In the genomic region with DNA sequence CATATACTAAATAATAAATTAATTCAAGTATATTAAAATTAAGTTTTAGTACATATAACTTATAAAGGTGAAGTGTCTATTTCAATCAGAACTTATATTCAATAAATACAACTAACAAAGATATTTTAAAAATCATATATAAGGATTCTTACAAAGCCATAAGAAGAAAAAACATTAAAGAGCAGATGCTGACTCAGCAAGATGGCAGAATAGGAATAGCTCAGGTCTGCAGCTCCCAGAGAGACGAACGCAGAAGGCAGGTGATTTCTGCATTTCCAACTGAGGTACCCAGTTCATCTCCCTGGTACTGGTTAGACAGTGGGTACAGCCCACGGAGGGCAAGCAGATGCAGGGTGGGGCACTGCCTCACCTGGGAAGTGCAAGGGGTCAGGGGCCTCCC, we compare ENCODE assay signal across 20 cellular contexts.
A peak's percentile ranks its signal among the peaks of the same experiment; 100 is the strongest.
DNase-seq lines count a peak whose midpoint lies in the region; ATAC-seq, FAIRE-seq and TF ChIP-seq lines count a peak whose summit lies in the region.
"Had no signal": no experiment of that assay in that cellular context is flagged by ENCODE, and none has a peak within 500 bp of the region (broad histone marks: within the 10 kb centered on the region; RNA-seq: fewer than 3 reads in every experiment).

No MANE protein-coding gene starts in this region.

- no peak overlapping the region for H2AK9ac ChIP-seq in IMR-90 (replicated peaks; ENCODE audit: low read depth, low read length, poor library complexity)

- H3K9me3 ChIP-seq in A549, result no peaks in the 10 kb centered on the region
- no peaks in the 10 kb centered on the region for H3K9me3 ChIP-seq in IMR-90 (ENCODE audit: control insufficient read depth, insufficient read depth, low read length)
- no peaks in the 10 kb centered on the region for H3K9me3 ChIP-seq in pancreas
- H3K9me3 ChIP-seq: Caco-2 had no signal

- no peak overlapping the region for H3K18ac ChIP-seq in IMR-90 (ENCODE audit: low read depth, low read length)

- H3K4me1 ChIP-seq in A549, result no peaks in the 10 kb centered on the region
- no peaks in the 10 kb centered on the region for H3K4me1 ChIP-seq in IMR-90 (ENCODE audit: control insufficient read depth, insufficient read depth, low read length)
- H3K4me1 ChIP-seq in pancreas, result no peaks in the 10 kb centered on the region
- H3K4me1 ChIP-seq: Caco-2 had no signal

- ATAC-seq in A549 (no peak), IMR-90 (ENCODE audit: low read depth) (no peak), pancreas (no peak), GM18870 (IDR thresholded peaks at IDR 0.05; ENCODE audit: unreplicated experiment) (no peak)
- ATAC-seq: HCT116 had no signal

- in situ Hi-C loops in IMR-90 (cut with MboI; ENCODE audit: low sequenced_read_pairs), result no loop called here

- H3K14ac ChIP-seq in IMR-90 (replicated peaks; ENCODE audit: low read depth, low read length), result no peak overlapping the region

- H4K5ac ChIP-seq in IMR-90 (ENCODE audit: low read depth, low read length), result no peak overlapping the region

- no peak overlapping the region for H2BK120ac ChIP-seq in IMR-90 (ENCODE audit: low read depth, low read length)

- no peak overlapping the region for H3K23ac ChIP-seq in IMR-90 (ENCODE audit: low read depth, low read length)

- no peak overlapping the region for H2AFZ ChIP-seq in IMR-90 (replicated peaks; ENCODE audit: low read length, poor library complexity)
- H2AFZ ChIP-seq: GM23248 had no signal

- no peak overlapping the region for H2BK20ac ChIP-seq in IMR-90 (ENCODE audit: low read depth, low read length)

- H3K27ac ChIP-seq in A549, result no peak overlapping the region
- H3K27ac ChIP-seq in IMR-90 (ENCODE audit: insufficient read depth, low read length), result no peak overlapping the region
- H3K27ac ChIP-seq in pancreas, result no peak overlapping the region
- H3K27ac ChIP-seq: C4-2B, GM23248, HL-60 had no signal

- H3K36me3 ChIP-seq in IMR-90 (ENCODE audit: control insufficient read depth, insufficient read depth, low read length) (no peaks in the 10 kb centered on the region), pancreas (no peaks in the 10 kb centered on the region)

- 24% methylated on average over 3 of the region's 3 CpGs for WGBS in A549 (ENCODE audit: missing lambda C conversion rate)
- no CpG with 5 or more reads among the region's 3 CpGs for WGBS in IMR-90 (ENCODE audit: extremely low coverage in 2 of 2, insufficient read length in 1 of 2), 2 experiments
- WGBS in pancreas, 2 donors, result 62 to 66% methylated on average over 3 of the region's 3 CpGs

- CTCF ChIA-PET in A549 (lab: Yijun Ruan, JAX) (no interaction called here), IMR-90 (lab: Yijun Ruan, JAX) (no interaction called here)

- H3K4me2 ChIP-seq in A549, result no peak overlapping the region
- H3K4me2 ChIP-seq in IMR-90 (ENCODE audit: low read depth, low read length), result no peak overlapping the region

- TF ChIP-seq POLR2A in A549 (IDR thresholded peaks at IDR 0.05; ENCODE audit: low read length), result no peak
- no peak for TF ChIP-seq POLR2A in IMR-90 (IDR thresholded peaks at IDR 0.05; ENCODE audit: low read depth, low read length)

- DNase-seq in A549 (ENCODE audit: low read depth in 1 of 2, low spot score in 1 of 2) (no peak), IMR-90 (no peak), pancreas (no peak), NOMO-1 treated with dmso at 0.1 percent for 144 hours (lab: John Stamatoyannopoulos, UW; ENCODE audit: unreplicated experiment) (no peak), NCI-H2081 (lab: John Stamatoyannopoulos, UW) (no peak)
- DNase-seq: AML-193; Caco-2; CD4-positive, alpha-beta T cell; GF-D8; GM23248; H7; HFFc6; KG1 had no signal

- no peaks in the 10 kb centered on the region for H3K9me1 ChIP-seq in IMR-90 (ENCODE audit: insufficient read depth, low read length)

- dilution Hi-C loops in IMR-90 (cut with HindIII; ENCODE audit: low sequenced_read_pairs, unreplicated experiment), result no loop called here

- H4K91ac ChIP-seq in IMR-90 (ENCODE audit: insufficient read depth, low read depth, low read length), result no peak overlapping the region

- H3K79me1 ChIP-seq in IMR-90 (ENCODE audit: low read depth in 1 of 2, low read length in 2 of 2), result no peaks in the 10 kb centered on the region

- TF ChIP-seq CTCF in A549 (IDR thresholded peaks at IDR 0.05) (no peak), IMR-90 (conservative IDR thresholded peaks at IDR 0.05; ENCODE audit: low read depth, low read length) (no peak), pancreas (IDR thresholded peaks at IDR 0.05) (no peak)

- no peak overlapping the region for H2BK5ac ChIP-seq in IMR-90 (ENCODE audit: low read depth, low read length, poor library complexity, severe bottlenecking)

- H3K9ac ChIP-seq in IMR-90 (ENCODE audit: low read depth, low read length), result no peak overlapping the region
- H3K9ac ChIP-seq: GM23248 had no signal

- no peak overlapping the region for H3K4me3 ChIP-seq in A549
- no peak overlapping the region for H3K4me3 ChIP-seq in IMR-90 (ENCODE audit: insufficient read depth, low read depth, low read length)
- no peak overlapping the region for H3K4me3 ChIP-seq in pancreas
- H3K4me3 ChIP-seq: GM23248 had no signal

- no peaks in the 10 kb centered on the region for H4K20me1 ChIP-seq in IMR-90 (ENCODE audit: insufficient read depth, low read length)

- H4K8ac ChIP-seq in IMR-90 (ENCODE audit: low read depth in 2 of 2, low read length in 2 of 2), result no peak overlapping the region

- no peak overlapping the region for H3K56ac ChIP-seq in IMR-90 (ENCODE audit: extremely low read depth, insufficient read depth, low read length)

- POLR2A ChIA-PET in A549 (lab: Yijun Ruan, JAX), result no interaction called here
- POLR2A ChIA-PET in IMR-90 (lab: Charles Lee; ENCODE audit: unreplicated experiment), result no interaction called here

- FAIRE-seq in A549 (lab: Jason Lieb, UNC) (no peak), colon (lab: Jason Lieb, UNC) (peak; percentile 21), pancreas (lab: Jason Lieb, UNC) (peak; percentile 69)
- FAIRE-seq: D721Med, GM19239 had no signal

- BruUV-seq in IMR-90 (replicated peaks; lab: Mats Ljungman, UMichigan), result no TSS peak

- TF ChIP-seq EP300 in A549 (IDR thresholded peaks at IDR 0.05), result no peak

- H3K4ac ChIP-seq in IMR-90 (ENCODE audit: low read depth, low read length), result no peak overlapping the region

- H3K27me3 ChIP-seq in IMR-90 (ENCODE audit: control insufficient read depth, insufficient read depth, low read length), result no peaks in the 10 kb centered on the region
- H3K27me3 ChIP-seq in pancreas, result no peaks in the 10 kb centered on the region

- no peak overlapping the region for H2AK5ac ChIP-seq in IMR-90 (ENCODE audit: low read depth, low read length)

- TF ChIP-seq RAD21 in A549 (conservative IDR thresholded peaks at IDR 0.05 in 1 of 2, IDR thresholded peaks at IDR 0.05 in 1 of 2) (no peak), IMR-90 (IDR thresholded peaks at IDR 0.05; ENCODE audit: low read length) (no peak)

- no peak overlapping the region for H2BK15ac ChIP-seq in IMR-90 (ENCODE audit: low read depth, low read length)

- intact Hi-C loops in IMR-90 (cut with micrococcal nuclease), result no loop called here
- intact Hi-C loops in pancreas (cut with DNase I), result no loop called here

TF ChIP-seq in A549, 52 proteins besides CTCF, POLR2A, EP300 and RAD21:
- TF ChIP-seq ATOH8 (CRISPR knock-in tag; IDR thresholded peaks at IDR 0.05; ENCODE audit: low read depth) (no peak), ZNF302 (CRISPR knock-in tag; IDR thresholded peaks at IDR 0.05) (no peak), MAFK (IDR thresholded peaks at IDR 0.05; ENCODE audit: partially characterized antibody) (peak; percentile 85), FOXS1 (CRISPR knock-in tag; IDR thresholded peaks at IDR 0.05) (no peak)
- TF ChIP-seq, protein P1, sequence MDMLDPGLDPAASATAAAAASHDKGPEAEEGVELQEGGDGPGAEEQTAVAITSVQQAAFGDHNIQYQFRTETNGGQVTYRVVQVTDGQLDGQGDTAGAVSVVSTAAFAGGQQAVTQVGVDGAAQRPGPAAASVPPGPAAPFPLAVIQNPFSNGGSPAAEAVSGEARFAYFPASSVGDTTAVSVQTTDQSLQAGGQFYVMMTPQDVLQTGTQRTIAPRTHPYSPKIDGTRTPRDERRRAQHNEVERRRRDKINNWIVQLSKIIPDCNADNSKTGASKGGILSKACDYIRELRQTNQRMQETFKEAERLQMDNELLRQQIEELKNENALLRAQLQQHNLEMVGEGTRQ (IDR thresholded peaks at IDR 0.05), result no peak

TF ChIP-seq in IMR-90, 13 proteins besides CTCF, POLR2A, EP300 and RAD21:
- TF ChIP-seq FOS (IDR thresholded peaks at IDR 0.05; ENCODE audit: low read depth, low read length) (no peak), MAFK (IDR thresholded peaks at IDR 0.05; ENCODE audit: low read depth, low read length) (peak; percentile 97)
TF ChIP-seq in IMR-90: peak in this region for 1.
